In genomic region chr22:20639750-20640149, GRCh38 we compare ENCODE assay signal across 2 cellular contexts.
TF ChIP-seq lines count a peak whose summit lies in the region.

No MANE protein-coding gene starts in this region.

TF ChIP-seq in HEK293, 187 proteins besides CTCF, POLR2A, EP300 and RAD21 (continued from another document):
- TF ChIP-seq, protein P1, sequence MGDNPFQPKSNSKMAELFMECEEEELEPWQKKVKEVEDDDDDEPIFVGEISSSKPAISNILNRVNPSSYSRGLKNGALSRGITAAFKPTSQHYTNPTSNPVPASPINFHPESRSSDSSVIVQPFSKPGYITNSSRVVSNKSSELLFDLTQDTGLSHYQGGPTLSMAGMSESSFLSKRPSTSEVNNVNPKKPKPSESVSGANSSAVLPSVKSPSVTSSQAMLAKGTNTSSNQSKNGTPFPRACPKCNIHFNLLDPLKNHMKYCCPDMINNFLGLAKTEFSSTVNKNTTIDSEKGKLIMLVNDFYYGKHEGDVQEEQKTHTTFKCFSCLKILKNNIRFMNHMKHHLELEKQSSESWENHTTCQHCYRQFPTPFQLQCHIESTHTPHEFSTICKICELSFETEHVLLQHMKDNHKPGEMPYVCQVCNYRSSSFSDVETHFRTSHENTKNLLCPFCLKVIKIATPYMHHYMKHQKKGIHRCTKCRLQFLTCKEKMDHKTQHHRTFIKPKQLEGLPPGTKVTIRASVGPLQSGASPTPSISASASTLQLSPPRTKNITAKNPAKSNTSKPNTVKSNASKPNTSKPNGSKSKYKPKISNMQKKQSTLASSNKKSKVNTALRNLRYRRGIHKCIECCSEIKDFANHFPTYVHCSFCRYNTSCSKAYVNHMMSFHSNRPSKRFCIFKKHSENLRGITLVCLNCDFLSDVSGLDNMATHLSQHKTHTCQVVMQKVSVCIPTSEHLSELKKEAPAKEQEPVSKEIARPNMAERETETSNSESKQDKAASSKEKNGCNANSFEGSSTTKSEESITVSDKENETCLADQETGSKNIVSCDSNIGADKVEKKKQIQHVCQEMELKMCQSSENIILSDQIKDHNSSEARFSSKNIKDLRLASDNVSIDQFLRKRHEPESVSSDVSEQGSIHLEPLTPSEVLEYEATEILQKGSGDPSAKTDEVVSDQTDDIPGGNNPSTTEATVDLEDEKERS (tag by site-specific recombination; IDR thresholded peaks at IDR 0.05), result peak; percentile 91; the same call in 1 of the 2 replicates
- TF ChIP-seq, protein P2, sequence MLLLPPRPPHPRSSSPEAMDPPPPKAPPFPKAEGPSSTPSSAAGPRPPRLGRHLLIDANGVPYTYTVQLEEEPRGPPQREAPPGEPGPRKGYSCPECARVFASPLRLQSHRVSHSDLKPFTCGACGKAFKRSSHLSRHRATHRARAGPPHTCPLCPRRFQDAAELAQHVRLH (tag by site-specific recombination; IDR thresholded peaks at IDR 0.05), result peak; percentile 84; the same call in 1 of the 2 replicates
- peak; percentile 100 for TF ChIP-seq ZNF146 (tag by site-specific recombination; IDR thresholded peaks at IDR 0.05)

TF ChIP-seq in K562, 482 proteins besides CTCF, POLR2A, EP300 and RAD21 (continued from another document and continues in another):
- TF ChIP-seq, protein P3, sequence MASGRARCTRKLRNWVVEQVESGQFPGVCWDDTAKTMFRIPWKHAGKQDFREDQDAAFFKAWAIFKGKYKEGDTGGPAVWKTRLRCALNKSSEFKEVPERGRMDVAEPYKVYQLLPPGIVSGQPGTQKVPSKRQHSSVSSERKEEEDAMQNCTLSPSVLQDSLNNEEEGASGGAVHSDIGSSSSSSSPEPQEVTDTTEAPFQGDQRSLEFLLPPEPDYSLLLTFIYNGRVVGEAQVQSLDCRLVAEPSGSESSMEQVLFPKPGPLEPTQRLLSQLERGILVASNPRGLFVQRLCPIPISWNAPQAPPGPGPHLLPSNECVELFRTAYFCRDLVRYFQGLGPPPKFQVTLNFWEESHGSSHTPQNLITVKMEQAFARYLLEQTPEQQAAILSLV (tag; IDR thresholded peaks at IDR 0.05), result peak; percentile 44; the same call in 1 of the 2 replicates
- TF ChIP-seq ZBTB40 (IDR thresholded peaks at IDR 0.05), result no peak
- peak; percentile 15; the same call in 1 of the 2 replicates for TF ChIP-seq ZBTB40 (CRISPR knock-in tag; IDR thresholded peaks at IDR 0.05)
- TF ChIP-seq HDAC1 (IDR thresholded peaks at IDR 0.05), result peak in 1 of 2 experiments; percentile 69; a peak in 2 of 4 replicates
- TF ChIP-seq ELF4 (CRISPR knock-in tag; IDR thresholded peaks at IDR 0.05), result peak; percentile 72
- TF ChIP-seq HDAC8 (tag; IDR thresholded peaks at IDR 0.05), result no peak
- TF ChIP-seq TRIM28 (IDR thresholded peaks at IDR 0.05), result peak; percentile 82; the same call in 1 of the 2 replicates
- TF ChIP-seq PCBP1 (IDR thresholded peaks at IDR 0.05; ENCODE audit: low read depth, low read length, poor library complexity, severe bottlenecking), result no peak
- TF ChIP-seq BCOR (IDR thresholded peaks at IDR 0.05), result peak; percentile 100
- no peak for TF ChIP-seq ZNF507 (tag; conservative IDR thresholded peaks at IDR 0.05)
- TF ChIP-seq RBM25 (IDR thresholded peaks at IDR 0.05; ENCODE audit: low read depth, low read length, severe bottlenecking), result peak; percentile 100
- peak; percentile 24; the same call in 1 of the 2 replicates for TF ChIP-seq ESRRA (IDR thresholded peaks at IDR 0.05; ENCODE audit: borderline replicate concordance, low read depth)
- peak; percentile 41; the same call in 1 of the 2 replicates for TF ChIP-seq ZNF24 (IDR thresholded peaks at IDR 0.05)
- TF ChIP-seq BCL6 (CRISPR knock-in tag; IDR thresholded peaks at IDR 0.05), result 0 out of 2 replicates have a peak, but pooled peaks have one; percentile 46
- no peak for TF ChIP-seq CHD2 (IDR thresholded peaks at IDR 0.05; ENCODE audit: low read depth, low read length)
- peak; percentile 57; the same call in 1 of the 2 replicates for TF ChIP-seq ZKSCAN3 (CRISPR knock-in tag; IDR thresholded peaks at IDR 0.05)
- TF ChIP-seq ZBTB33 (CRISPR knock-in tag; IDR thresholded peaks at IDR 0.05), result no peak
- TF ChIP-seq ARID4B (CRISPR knock-in tag; IDR thresholded peaks at IDR 0.05), result no peak
- TF ChIP-seq, protein P4, sequence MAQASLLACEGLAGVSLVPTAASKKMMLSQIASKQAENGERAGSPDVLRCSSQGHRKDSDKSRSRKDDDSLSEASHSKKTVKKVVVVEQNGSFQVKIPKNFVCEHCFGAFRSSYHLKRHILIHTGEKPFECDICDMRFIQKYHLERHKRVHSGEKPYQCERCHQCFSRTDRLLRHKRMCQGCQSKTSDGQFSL (CRISPR knock-in tag; IDR thresholded peaks at IDR 0.05), result peak; percentile 37; the same call in 1 of the 2 replicates
- TF ChIP-seq, protein P4 (tag; IDR thresholded peaks at IDR 0.05), result no peak
- TF ChIP-seq, protein P5, sequence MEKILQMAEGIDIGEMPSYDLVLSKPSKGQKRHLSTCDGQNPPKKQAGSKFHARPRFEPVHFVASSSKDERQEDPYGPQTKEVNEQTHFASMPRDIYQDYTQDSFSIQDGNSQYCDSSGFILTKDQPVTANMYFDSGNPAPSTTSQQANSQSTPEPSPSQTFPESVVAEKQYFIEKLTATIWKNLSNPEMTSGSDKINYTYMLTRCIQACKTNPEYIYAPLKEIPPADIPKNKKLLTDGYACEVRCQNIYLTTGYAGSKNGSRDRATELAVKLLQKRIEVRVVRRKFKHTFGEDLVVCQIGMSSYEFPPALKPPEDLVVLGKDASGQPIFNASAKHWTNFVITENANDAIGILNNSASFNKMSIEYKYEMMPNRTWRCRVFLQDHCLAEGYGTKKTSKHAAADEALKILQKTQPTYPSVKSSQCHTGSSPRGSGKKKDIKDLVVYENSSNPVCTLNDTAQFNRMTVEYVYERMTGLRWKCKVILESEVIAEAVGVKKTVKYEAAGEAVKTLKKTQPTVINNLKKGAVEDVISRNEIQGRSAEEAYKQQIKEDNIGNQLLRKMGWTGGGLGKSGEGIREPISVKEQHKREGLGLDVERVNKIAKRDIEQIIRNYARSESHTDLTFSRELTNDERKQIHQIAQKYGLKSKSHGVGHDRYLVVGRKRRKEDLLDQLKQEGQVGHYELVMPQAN (IDR thresholded peaks at IDR 0.05; ENCODE audit: borderline replicate concordance), result 0 out of 2 replicates have a peak, but pooled peaks have one; percentile 41
- 0 out of 2 replicates have a peak, but pooled peaks have one; percentile 41 for TF ChIP-seq ZNF41 (CRISPR knock-in tag; conservative IDR thresholded peaks at IDR 0.05)
- TF ChIP-seq KDM1A (IDR thresholded peaks at IDR 0.05), result peak in 1 of 2 experiments; percentile 97
- no peak for TF ChIP-seq GTF2F1 (IDR thresholded peaks at IDR 0.05; ENCODE audit: low read depth, low read length)
- TF ChIP-seq TAF1 (IDR thresholded peaks at IDR 0.05; ENCODE audit: control insufficient read depth, extremely low read depth, insufficient read depth, low read length, severe bottlenecking), result no peak
- no peak for TF ChIP-seq POLR2B (IDR thresholded peaks at IDR 0.05; ENCODE audit: low read depth, partially characterized antibody)
- TF ChIP-seq HMG20A (CRISPR knock-in tag; conservative IDR thresholded peaks at IDR 0.05), result no peak
